20 cellular contexts compared by ENCODE assay signal in the genomic region with DNA sequence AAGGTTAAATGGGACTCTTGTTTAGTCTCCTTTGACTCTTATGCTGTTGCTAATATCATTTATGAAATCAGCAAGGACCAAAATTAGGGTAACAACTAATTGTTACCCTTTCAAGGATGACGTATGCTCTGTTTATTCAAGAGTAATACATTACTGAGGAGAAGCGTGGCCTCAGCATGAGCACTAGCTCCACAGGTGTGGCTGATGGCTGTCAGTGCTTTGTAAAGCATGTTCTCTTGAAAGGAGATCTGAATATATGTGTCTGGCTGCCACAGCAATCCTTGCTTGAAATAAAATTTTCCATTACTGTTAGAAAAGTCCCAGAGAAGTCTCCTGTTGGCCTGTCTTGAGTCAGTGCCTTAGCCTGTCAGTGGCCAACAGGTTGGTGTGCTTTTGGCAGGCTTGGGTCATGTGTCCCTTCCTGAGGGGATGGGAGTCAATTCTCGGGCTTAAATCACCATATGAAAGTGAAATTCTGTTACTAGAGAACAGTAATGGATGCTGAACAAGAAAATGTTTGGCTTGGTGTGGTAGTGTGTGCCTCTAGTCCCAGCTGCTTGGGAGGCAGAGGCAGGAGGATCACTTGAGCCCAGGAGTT. TPM values are rescaled to one million over a fixed set of nuclear protein-coding genes. Genes with fewer than 3 reads are reported as not detected.
DNase-seq lines count a peak whose midpoint lies in the region; ATAC-seq and TF ChIP-seq lines count a peak whose summit lies in the region.
"Had no signal": no experiment of that assay in that cellular context is flagged by ENCODE, and none has a peak within 500 bp of the region (broad histone marks: within the 10 kb centered on the region; RNA-seq: fewer than 3 reads in every experiment).

No MANE protein-coding gene starts in this region.

- no peak overlapping the region for H2AK9ac ChIP-seq in IMR-90 (replicated peaks; ENCODE audit: low read depth, low read length, poor library complexity)

- in situ Hi-C loops in IMR-90 (cut with MboI; ENCODE audit: low sequenced_read_pairs): no loop called here

- H2BK15ac ChIP-seq in IMR-90 (ENCODE audit: low read depth, low read length): no peak overlapping the region

- H3K14ac ChIP-seq in IMR-90 (replicated peaks; ENCODE audit: low read depth, low read length): no peak overlapping the region

- H3K27ac ChIP-seq in IMR-90 (ENCODE audit: insufficient read depth, low read length) (no peak overlapping the region), caudate nucleus (ENCODE audit: low read depth, low read length) (peak overlapping the region; percentile 58)
- H3K27ac ChIP-seq: psoas muscle had no signal

- POLR2A ChIA-PET in IMR-90 (lab: Charles Lee; ENCODE audit: unreplicated experiment): no interaction called here

- ATAC-seq in IMR-90 (ENCODE audit: low read depth): no peak
- ATAC-seq: activated T-cell treated with anti-CD3 and anti-CD28 coated beads, Interleukin-2, amount 50 U/mL, for 4 hours; psoas muscle had no signal

- H3K9me1 ChIP-seq in IMR-90 (ENCODE audit: insufficient read depth, low read length): 0 out of 2 replicates have a peak, but pooled peaks cover 2% of the 10 kb centered on the region

- no peak overlapping the region for H2AFZ ChIP-seq in IMR-90 (replicated peaks; ENCODE audit: low read length, poor library complexity)

- peaks cover 6% of the 10 kb centered on the region for H3K4me1 Mint-ChIP-seq in neural crest cell
- H3K4me1 Mint-ChIP-seq in Calu3 (ENCODE audit: low read depth, unreplicated experiment): peaks cover 20% of the 10 kb centered on the region

- no peaks in the 10 kb centered on the region for H3K9me3 ChIP-seq in IMR-90 (ENCODE audit: control insufficient read depth, insufficient read depth, low read length)
- H3K9me3 ChIP-seq: psoas muscle had no signal

- peak overlapping the region; percentile 31 for H3K27ac Mint-ChIP-seq in neural crest cell (ENCODE audit: unreplicated experiment)
- H3K27ac Mint-ChIP-seq in Calu3 (ENCODE audit: unreplicated experiment): no peak overlapping the region
- H3K27ac Mint-ChIP-seq: T-helper 2 cell treated with Interferon-gamma antibody and Interleukin-4, amounts not matched to agents 5 μg/mL and 100 μg/mL, for 36 hours had no signal

- no peak overlapping the region for H3K23ac ChIP-seq in IMR-90 (ENCODE audit: low read depth, low read length)

- no peak overlapping the region for H4K91ac ChIP-seq in IMR-90 (ENCODE audit: insufficient read depth, low read depth, low read length)

- H4K8ac ChIP-seq in IMR-90 (ENCODE audit: low read depth in 2 of 2, low read length in 2 of 2): no peak overlapping the region

- H2BK5ac ChIP-seq in IMR-90 (ENCODE audit: low read depth, low read length, poor library complexity, severe bottlenecking): no peak overlapping the region

- intact Hi-C loops in IMR-90 (cut with micrococcal nuclease): no loop called here
- intact Hi-C loops in Calu3 (cut with micrococcal nuclease; ENCODE audit: unreplicated experiment): no loop called here

- peaks cover 40 to 56% of the 10 kb centered on the region in 2 experiments for H3K79me1 ChIP-seq in IMR-90 (ENCODE audit: low read depth in 1 of 2, low read length in 2 of 2)

- CTCF ChIA-PET in IMR-90 (lab: Yijun Ruan, JAX) (no interaction called here), Calu3 (lab: Charles Lee) (no interaction called here)

- TF ChIP-seq RAD21 in IMR-90 (IDR thresholded peaks at IDR 0.05; ENCODE audit: low read length): no peak

- WGBS in IMR-90 (ENCODE audit: extremely low coverage in 2 of 2, insufficient read length in 1 of 2), 2 experiments: no CpG with 5 or more reads among the region's 3 CpGs

- H3K9me3 Mint-ChIP-seq in neural crest cell (peaks cover 3% of the 10 kb centered on the region), Calu3 (ENCODE audit: low read depth, unreplicated experiment) (no peaks in the 10 kb centered on the region)
- H3K9me3 Mint-ChIP-seq: activated T-cell treated with anti-CD3 and anti-CD28 coated beads, Interleukin-2, amount 50 U/mL, for 4 hours; T-helper 2 cell treated with Interferon-gamma antibody and Interleukin-4, amounts not matched to agents 5 μg/mL and 100 μg/mL, for 36 hours had no signal

- H2AK5ac ChIP-seq in IMR-90 (ENCODE audit: low read depth, low read length): no peak overlapping the region

- no peak overlapping the region for H2BK120ac ChIP-seq in IMR-90 (ENCODE audit: low read depth, low read length)

- no peak overlapping the region for H3K4me3 ChIP-seq in IMR-90 (ENCODE audit: insufficient read depth, low read depth, low read length)
- H3K4me3 ChIP-seq: psoas muscle had no signal

- no peak overlapping the region for H3K9ac ChIP-seq in IMR-90 (ENCODE audit: low read depth, low read length)

- no peak overlapping the region for H2BK20ac ChIP-seq in IMR-90 (ENCODE audit: low read depth, low read length)

- H3K4me2 ChIP-seq in IMR-90 (ENCODE audit: low read depth, low read length): no peak overlapping the region

- H3K4ac ChIP-seq in IMR-90 (ENCODE audit: low read depth, low read length): no peak overlapping the region

- no peaks in the 10 kb centered on the region for H3K27me3 ChIP-seq in IMR-90 (ENCODE audit: control insufficient read depth, insufficient read depth, low read length)

- no peaks in the 10 kb centered on the region for H3K36me3 ChIP-seq in IMR-90 (ENCODE audit: control insufficient read depth, insufficient read depth, low read length)

- H4K20me1 ChIP-seq in IMR-90 (ENCODE audit: insufficient read depth, low read length): peaks cover 6% of the 10 kb centered on the region; the same call in 1 of the 2 replicates

- H3K56ac ChIP-seq in IMR-90 (ENCODE audit: extremely low read depth, insufficient read depth, low read length): no peak overlapping the region

- H3K18ac ChIP-seq in IMR-90 (ENCODE audit: low read depth, low read length): no peak overlapping the region

- H3K27me3 Mint-ChIP-seq in neural crest cell (ENCODE audit: low read depth) (no peaks in the 10 kb centered on the region), Calu3 (ENCODE audit: unreplicated experiment) (no peaks in the 10 kb centered on the region)
- H3K27me3 Mint-ChIP-seq: CD4-positive, CD25-positive, alpha-beta regulatory T cell had no signal

- dilution Hi-C loops in IMR-90 (cut with HindIII; ENCODE audit: low sequenced_read_pairs, unreplicated experiment): no loop called here

- no peaks in the 10 kb centered on the region for H3K4me1 ChIP-seq in IMR-90 (ENCODE audit: control insufficient read depth, insufficient read depth, low read length)

- DNase-seq in NCI-H2081 (lab: John Stamatoyannopoulos, UW) (peak; percentile 8 to 34), NCI-H2081 treated with DMSO at 0.1 percent for 48 hours (lab: John Stamatoyannopoulos, UW) (no peak), IMR-90 (peak; percentile 19), caudate nucleus (lab: John Stamatoyannopoulos, UW) (no peak), neural crest cell (ENCODE audit: low read depth, low spot score) (no peak), Calu3 (no peak), T-helper 2 cell (no peak), NCI-H187 (lab: John Stamatoyannopoulos, UW) (no peak)
- DNase-seq: 8988T; activated CD4-positive, alpha-beta T cell treated with anti-CD3 and anti-CD28 coated beads for 48 hours; activated T-cell treated with anti-CD3 and anti-CD28 coated beads, Interleukin-2, amount 50 U/mL, for 4 hours; CD4-positive, CD25-positive, alpha-beta regulatory T cell; erythroblast; hippocampal formation; KG1; NCI-H1694 treated with DMSO at 0.1 percent for 48 hours; NCI-H82; psoas muscle; stimulated activated CD4-positive, alpha-beta T cell treated with anti-CD3 and anti-CD28 coated beads, Interleukin-15, amount 100 ng/mL, for 24 hours had no signal

- TF ChIP-seq CTCF in IMR-90 (conservative IDR thresholded peaks at IDR 0.05; ENCODE audit: low read depth, low read length): no peak
- TF ChIP-seq CTCF in neural crest cell (conservative IDR thresholded peaks at IDR 0.05): no peak
- no peak for TF ChIP-seq CTCF in Calu3 (IDR thresholded peaks at IDR 0.05; ENCODE audit: unreplicated experiment)

- no peak for TF ChIP-seq POLR2A in IMR-90 (IDR thresholded peaks at IDR 0.05; ENCODE audit: low read depth, low read length)

- no peak overlapping the region for H4K5ac ChIP-seq in IMR-90 (ENCODE audit: low read depth, low read length)

- BruUV-seq in IMR-90 (replicated peaks; lab: Mats Ljungman, UMichigan) (no TSS peak), Calu3 (replicated peaks; lab: Mats Ljungman, UMichigan) (no TSS peak)

- H3K4me3 Mint-ChIP-seq in neural crest cell: no peak overlapping the region
- no peak overlapping the region for H3K4me3 Mint-ChIP-seq in Calu3 (ENCODE audit: low read depth, unreplicated experiment)
- H3K4me3 Mint-ChIP-seq: activated T-cell treated with anti-CD3 and anti-CD28 coated beads, Interleukin-2, amount 50 U/mL, for 4 hours; CD4-positive, CD25-positive, alpha-beta regulatory T cell; T-helper 2 cell treated with Interferon-gamma antibody and Interleukin-4, amounts not matched to agents 5 μg/mL and 100 μg/mL, for 36 hours had no signal

- H3K36me3 Mint-ChIP-seq in neural crest cell (ENCODE audit: low read depth) (peaks cover 12% of the 10 kb centered on the region), Calu3 (ENCODE audit: insufficient read depth, unreplicated experiment) (peaks cover 6% of the 10 kb centered on the region)

TF ChIP-seq in IMR-90, 13 proteins besides CTCF, POLR2A, EP300 and RAD21 (continues in another document):
- no peak for TF ChIP-seq MAZ (IDR thresholded peaks at IDR 0.05; ENCODE audit: borderline replicate concordance, low read depth, low read length)
- no peak for TF ChIP-seq BHLHE40 (IDR thresholded peaks at IDR 0.05; ENCODE audit: low read depth, low read length)
- TF ChIP-seq FOS (IDR thresholded peaks at IDR 0.05; ENCODE audit: low read depth, low read length): no peak
- no peak for TF ChIP-seq MXI1 (IDR thresholded peaks at IDR 0.05; ENCODE audit: borderline replicate concordance, low read depth, low read length)
- no peak for TF ChIP-seq CHD1 (IDR thresholded peaks at IDR 0.05; ENCODE audit: low read depth, low read length)
- TF ChIP-seq, protein P1, sequence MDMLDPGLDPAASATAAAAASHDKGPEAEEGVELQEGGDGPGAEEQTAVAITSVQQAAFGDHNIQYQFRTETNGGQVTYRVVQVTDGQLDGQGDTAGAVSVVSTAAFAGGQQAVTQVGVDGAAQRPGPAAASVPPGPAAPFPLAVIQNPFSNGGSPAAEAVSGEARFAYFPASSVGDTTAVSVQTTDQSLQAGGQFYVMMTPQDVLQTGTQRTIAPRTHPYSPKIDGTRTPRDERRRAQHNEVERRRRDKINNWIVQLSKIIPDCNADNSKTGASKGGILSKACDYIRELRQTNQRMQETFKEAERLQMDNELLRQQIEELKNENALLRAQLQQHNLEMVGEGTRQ (IDR thresholded peaks at IDR 0.05; ENCODE audit: low read depth, low read length): no peak
- TF ChIP-seq RCOR1 (IDR thresholded peaks at IDR 0.05; ENCODE audit: insufficient replicate concordance, low read length): no peak
- no peak for TF ChIP-seq SMC3 (IDR thresholded peaks at IDR 0.05; ENCODE audit: low read depth, low read length)
- TF ChIP-seq CEBPB (IDR thresholded peaks at IDR 0.05; ENCODE audit: low read depth, low read length): no peak

RNA-seq across cellular contexts. Expression of gene ABI2, which starts 32.7 kb away (rescaled TPM):
- total RNA-seq in IMR-90 (2012; rRNA removed) (35.0 and 35.7 TPM in 2 replicates), neural crest cell (147 and 162 TPM in 2 replicates), Calu3 (2022) (52.4 and 79.6 TPM in 2 replicates)
- polyA plus RNA-seq in IMR-90 (2012; rRNA removed): 53.2 and 54.0 TPM in 2 replicates
- 25.1 and 26.0 TPM in 2 replicates for polyA plus RNA-seq in IMR-90 (2012; cell fraction: cytosol; rRNA removed)
- polyA plus RNA-seq in IMR-90 (2012; cell fraction: nucleus; rRNA removed; ENCODE audit: low replicate concordance): 34.2 and 49.5 TPM in 2 replicates

Comparison
In these comparisons a context has a peak if more than half of its experiments do, and no peak if none do; other contexts are left out.
1. DNase-seq: peak in NCI-H2081 (2 of 2) and IMR-90 (single experiment); none in NCI-H2081 treated with DMSO at 0.1 percent for 48 hours (single experiment), caudate nucleus (0 of 61), neural crest cell (single experiment), Calu3 (single experiment), T-helper 2 cell (0 of 5) and NCI-H187 (0 of 2).